Comparison of ENCODE assay signal across 8 cellular contexts in genomic region chr3:39052613-39053012, GRCh38. TPM values are rescaled to one million over a fixed set of nuclear protein-coding genes. Genes with fewer than 3 reads are reported as not detected.
A peak's percentile ranks its signal among the peaks of the same experiment; 100 is the strongest.
DNase-seq lines count a peak whose midpoint lies in the region; ATAC-seq, FAIRE-seq and TF ChIP-seq lines count a peak whose summit lies in the region.

No MANE protein-coding gene starts in this region.

- H4K20me1 ChIP-seq in KMS-11 (ENCODE audit: insufficient read depth): no peaks in the 10 kb centered on the region

- H2AFZ ChIP-seq in KMS-11 (ENCODE audit: low read depth): peak overlapping the region; percentile 83; the same call in 1 of the 2 replicates

- no peaks in the 10 kb centered on the region for H3K9me3 Mint-ChIP-seq in central memory CD8-positive, alpha-beta T cell
- H3K9me3 Mint-ChIP-seq in naive B cell: no peaks in the 10 kb centered on the region

- no peaks in the 10 kb centered on the region for H3K79me2 ChIP-seq in KMS-11 (ENCODE audit: insufficient read depth, low read depth)

- peak overlapping the region; percentile 92 for H3K4me3 Mint-ChIP-seq in central memory CD8-positive, alpha-beta T cell
- peak overlapping the region; percentile 88 to 99 (median 95) for H3K4me3 Mint-ChIP-seq in naive B cell

- H3K4me2 ChIP-seq in KMS-11: peak overlapping the region; percentile 60; the same call in 1 of the 2 replicates

- peak overlapping the region; percentile 99 for H3K27ac Mint-ChIP-seq in central memory CD8-positive, alpha-beta T cell (ENCODE audit: low read depth)
- peak overlapping the region; percentile 95 to 100 (median 98) for H3K27ac Mint-ChIP-seq in naive B cell

- DNase-seq in AG10803 (ENCODE audit: low read depth): no peak
- DNase-seq in central memory CD8-positive, alpha-beta T cell (ENCODE audit: low spot score in 2 of 2): no peak
- DNase-seq in naive B cell: no peak
- DNase-seq in GM12892 (ENCODE audit: insufficient read length): no peak
- DNase-seq in SHP77 treated with DMSO at 0.1 percent for 48 hours (lab: John Stamatoyannopoulos, UW): no peak
- no peak for DNase-seq in activated effector memory CD4-positive, alpha-beta T cell treated with Interleukin-2 at 50 U/mL for 16 hours
- no peak for DNase-seq in Kasumi-1 (lab: John Stamatoyannopoulos, UW)

- no peaks in the 10 kb centered on the region for H3K27me3 Mint-ChIP-seq in central memory CD8-positive, alpha-beta T cell
- H3K27me3 Mint-ChIP-seq in naive B cell: no peaks in the 10 kb centered on the region

- H3K4me3 ChIP-seq in AG10803 (ENCODE audit: low read length) (peak overlapping the region; percentile 77), KMS-11 (IDR thresholded peaks at IDR 0.05; ENCODE audit: insufficient read depth, low read depth, low read length) (peak overlapping the region; percentile 47)

- no peaks in the 10 kb centered on the region for H3K4me1 ChIP-seq in KMS-11 (ENCODE audit: low read depth, poor library complexity, severe bottlenecking)

- H3K9ac ChIP-seq in KMS-11: peak overlapping the region; percentile 81; the same call in 1 of the 2 replicates

- TF ChIP-seq CTCF in AG10803 (conservative IDR thresholded peaks at IDR 0.05; ENCODE audit: low read length) (no peak), KMS-11 (conservative IDR thresholded peaks at IDR 0.05; ENCODE audit: low read depth, low read length) (no peak)

- ATAC-seq in central memory CD8-positive, alpha-beta T cell (replicated peaks; ENCODE audit: extremely low read depth, poor library complexity, severe bottlenecking): no peak
- ATAC-seq in naive B cell (ENCODE audit: low read depth in 2 of 2): no peak

- peaks cover 46% of the 10 kb centered on the region for H3K4me1 Mint-ChIP-seq in central memory CD8-positive, alpha-beta T cell
- H3K4me1 Mint-ChIP-seq in naive B cell: peaks cover 44 to 50% (median 45%) of the 10 kb centered on the region in 3 donors

- no peaks in the 10 kb centered on the region for H3K36me3 ChIP-seq in KMS-11 (ENCODE audit: insufficient read depth)

- H3K36me3 Mint-ChIP-seq in central memory CD8-positive, alpha-beta T cell (ENCODE audit: insufficient read depth): peaks cover 9% of the 10 kb centered on the region
- peaks cover 0 to 7% of the 10 kb centered on the region in 2 donors for H3K36me3 Mint-ChIP-seq in naive B cell

- TF ChIP-seq POLR2A in GM12892 (IDR thresholded peaks at IDR 0.05; ENCODE audit: low read depth, low read length): no peak

- H3K27ac ChIP-seq in KMS-11: no peak overlapping the region

- no peak for FAIRE-seq in GM12892 (lab: Jason Lieb, UNC)

- H3K27me3 ChIP-seq in KMS-11 (ENCODE audit: insufficient read depth, low read depth): no peaks in the 10 kb centered on the region

RNA-seq across cellular contexts. Expression of gene WDR48, which starts 0.8 kb away (rescaled TPM):
- 10 to 100 TPM; 23.5 to 66.0 (median 54.3) TPM for polyA plus RNA-seq in naive B cell (ENCODE audit: low read depth in 6 of 6)
- polyA plus RNA-seq in GM12892 (2012; ENCODE audit: missing spikeins): 19.4 TPM

RNA-seq across cellular contexts. Expression of gene SCN11A, which starts 0.9 kb away (rescaled TPM):
- under 1 TPM in 1 of 6 donors, not detected in 5; 0.06 TPM for polyA plus RNA-seq in naive B cell (ENCODE audit: low read depth in 6 of 6)
- polyA plus RNA-seq in GM12892 (2012; ENCODE audit: missing spikeins): 0.13 TPM

RNA-seq across cellular contexts. Expression of gene GORASP1, which starts 54.8 kb away (rescaled TPM):
- polyA plus RNA-seq in naive B cell (ENCODE audit: low read depth in 6 of 6): 10 to 100 TPM; 19.7 to 36.7 (median 27.2) TPM
- 24.0 TPM for polyA plus RNA-seq in GM12892 (2012; ENCODE audit: missing spikeins)

RNA-seq across cellular contexts. Expression of gene TTC21A, which starts 54.9 kb away (rescaled TPM):
- 10 to 100 TPM in 4 of 6 donors, 1 to 10 TPM in 2; 3.8 to 14.8 (median 11.2) TPM for polyA plus RNA-seq in naive B cell (ENCODE audit: low read depth in 6 of 6)
- polyA plus RNA-seq in GM12892 (2012; ENCODE audit: missing spikeins): 3.8 TPM
